16 cellular contexts compared by ENCODE assay signal in genomic region chr9:20579544-20580309, GRCh38. TPM values are rescaled to one million over a fixed set of nuclear protein-coding genes. Genes with fewer than 3 reads are reported as not detected.
DNase-seq lines count a peak whose midpoint lies in the region; ATAC-seq, FAIRE-seq and TF ChIP-seq lines count a peak whose summit lies in the region.
"Had no signal": no experiment of that assay in that cellular context is flagged by ENCODE, and none has a peak within 500 bp of the region (broad histone marks: within the 10 kb centered on the region; RNA-seq: fewer than 3 reads in every experiment).

No MANE protein-coding gene starts in this region.

- 0 out of 2 replicates have a peak overlapping the region, but pooled peaks have one; percentile 11 for H3K4me2 ChIP-seq in GM12878 (ENCODE audit: control insufficient read depth, insufficient read depth)
- H3K4me2 ChIP-seq: A549 had no signal

- peaks cover 14% of the 10 kb centered on the region for H3K9me3 Mint-ChIP-seq in activated CD4-positive, alpha-beta T cell treated with anti-CD3 and anti-CD28 coated beads for 36 hours (ENCODE audit: low read depth)
- peaks cover 26% of the 10 kb centered on the region for H3K9me3 Mint-ChIP-seq in activated CD4-positive, alpha-beta T cell treated with anti-CD3 and anti-CD28 coated beads, Interleukin-2, amount 10 ng/mL, durations not matched to agents 7 days and 5 days
- H3K9me3 Mint-ChIP-seq in stimulated activated effector memory CD8-positive, alpha-beta T cell treated with anti-CD3 and anti-CD28 coated beads, Interleukin-12 subunit alpha, Interleukin-12 subunit beta, amount 100 ng/mL, for 72 hours: no peaks in the 10 kb centered on the region

- no peak overlapping the region for H2AFZ ChIP-seq in GM12878 (ENCODE audit: control insufficient read depth, low read depth, low read length)

- no peaks in the 10 kb centered on the region for H3K27me3 ChIP-seq in GM12878 (replicated peaks in 1 of 2; ENCODE audit: control insufficient read depth in 2 of 2, insufficient read depth in 2 of 2, low read length in 1 of 2)
- H3K27me3 ChIP-seq: SJCRH30 had no signal

- DNase-seq in activated CD4-positive, alpha-beta T cell treated with anti-CD3 and anti-CD28 coated beads for 36 hours: no peak
- no peak for DNase-seq in activated CD4-positive, alpha-beta T cell treated with anti-CD3 and anti-CD28 coated beads, Interleukin-2, amount 10 ng/mL, durations not matched to agents 7 days and 5 days
- no peak for DNase-seq in GM12878 (ENCODE audit: low read depth, low spot score)
- DNase-seq in stimulated activated effector memory CD8-positive, alpha-beta T cell treated with anti-CD3 and anti-CD28 coated beads, Interleukin-12 subunit alpha, Interleukin-12 subunit beta, amount 100 ng/mL, for 72 hours (ENCODE audit: low spot score in 2 of 2): no peak
- no peak for DNase-seq in NCI-H1436 treated with DMSO at 0.1 percent for 48 hours (lab: John Stamatoyannopoulos, UW)
- DNase-seq in Right ventricle myocardium inferior (ENCODE audit: missing footprints): no peak
- no peak for DNase-seq in kidney glomerular epithelial cell (lab: John Stamatoyannopoulos, UW)
- DNase-seq: dermis blood vessel endothelial cell, MM.1S, NCI-H2171 treated with DMSO at 0.1 percent for 48 hours, SJCRH30, WERI-Rb-1 had no signal

- no peak for TF ChIP-seq EP300 in GM12878 (IDR thresholded peaks at IDR 0.05; ENCODE audit: borderline replicate concordance in 1 of 2, control insufficient read depth in 1 of 2, low read depth in 2 of 2, low read length in 2 of 2)

- H3K79me2 ChIP-seq in GM12878 (ENCODE audit: control insufficient read depth, insufficient read depth, low read length): peaks cover 19% of the 10 kb centered on the region

- H3K36me3 ChIP-seq in GM12878 (ENCODE audit: control insufficient read depth in 2 of 2, insufficient read depth in 2 of 2, low read length in 1 of 2): no peaks in the 10 kb centered on the region
- H3K36me3 ChIP-seq: SJCRH30, WERI-Rb-1 had no signal

- BruUV-seq in GM12878 (replicated peaks; lab: Mats Ljungman, UMichigan): no TSS peak

- no peak for TF ChIP-seq RAD21 in GM12878 (IDR thresholded peaks at IDR 0.05; ENCODE audit: insufficient read depth, low read depth, low read length)

- ATAC-seq in activated CD4-positive, alpha-beta T cell treated with anti-CD3 and anti-CD28 coated beads for 36 hours: peak; percentile 77
- ATAC-seq in HG03378 (IDR thresholded peaks at IDR 0.05; ENCODE audit: unreplicated experiment) (peak; percentile 38), GM12878 (peak; percentile 44), Right ventricle myocardium inferior (no peak)
- peak; percentile 71 for ATAC-seq in stimulated activated effector memory CD8-positive, alpha-beta T cell treated with anti-CD3 and anti-CD28 coated beads, Interleukin-12 subunit alpha, Interleukin-12 subunit beta, amount 100 ng/mL, for 72 hours
- ATAC-seq: A549, HCT116 had no signal

- CTCF ChIA-PET in activated CD4-positive, alpha-beta T cell treated with anti-CD3 and anti-CD28 coated beads for 36 hours (lab: Charles Lee): interaction anchor here (0.6 to 1.7 kb wide), 7 partner anchors 10 to 39 kb away, joined by 3 to 5 read pairs (median 3); no protein-coding TSS in a partner anchor
- CTCF ChIA-PET in activated CD4-positive, alpha-beta T cell treated with anti-CD3 and anti-CD28 coated beads, Interleukin-2, amount 10 ng/mL, durations not matched to agents 7 days and 5 days (lab: Charles Lee): interaction anchor here (0.9 to 1.3 kb wide), 2 partner anchors 104 to 268 kb away, joined by 3 read pairs; partner anchors contain the start of gene FOCAD
- CTCF ChIA-PET in GM12878 (lab: Yijun Ruan, JAX): interaction anchor here (0.6 to 1.7 kb wide), 6 partner anchors 11 to 45 kb away, joined by 3 to 9 read pairs (median 4); no protein-coding TSS in a partner anchor

- no peak for TF ChIP-seq POLR2A in GM12878 (IDR thresholded peaks at IDR 0.05; ENCODE audit: low read depth, low read length)

- no peaks in the 10 kb centered on the region for H3K27me3 Mint-ChIP-seq in activated CD4-positive, alpha-beta T cell treated with anti-CD3 and anti-CD28 coated beads for 36 hours
- H3K27me3 Mint-ChIP-seq in activated CD4-positive, alpha-beta T cell treated with anti-CD3 and anti-CD28 coated beads, Interleukin-2, amount 10 ng/mL, durations not matched to agents 7 days and 5 days: no peaks in the 10 kb centered on the region

- no peak overlapping the region for H3K27ac Mint-ChIP-seq in activated CD4-positive, alpha-beta T cell treated with anti-CD3 and anti-CD28 coated beads for 36 hours
- no peak overlapping the region for H3K27ac Mint-ChIP-seq in activated CD4-positive, alpha-beta T cell treated with anti-CD3 and anti-CD28 coated beads, Interleukin-2, amount 10 ng/mL, durations not matched to agents 7 days and 5 days
- H3K27ac Mint-ChIP-seq in stimulated activated effector memory CD8-positive, alpha-beta T cell treated with anti-CD3 and anti-CD28 coated beads, Interleukin-12 subunit alpha, Interleukin-12 subunit beta, amount 100 ng/mL, for 72 hours: no peak overlapping the region
- H3K27ac Mint-ChIP-seq: memory B cell had no signal

- H3K9ac ChIP-seq in GM12878 (ENCODE audit: control insufficient read depth, insufficient read depth, low read length): no peak overlapping the region

- SMC1A ChIA-PET in GM12878 (lab: Charles Lee; ENCODE audit: uncharacterized antibody, unreplicated experiment): interaction anchor here (1.0 to 2.4 kb wide), 21 partner anchors 10 to 362 kb away, joined by 3 to 12 read pairs (median 4); no protein-coding TSS in a partner anchor

- H3K4me3 ChIP-seq in GM12878: no peak overlapping the region
- H3K4me3 ChIP-seq: A549, SJCRH30 had no signal

- H3K9me3 ChIP-seq in GM12878 (replicated peaks; ENCODE audit: control insufficient read depth, insufficient read depth, low read length): peaks cover 5% of the 10 kb centered on the region
- H3K9me3 ChIP-seq: SJCRH30 had no signal

- no peaks in the 10 kb centered on the region for H4K20me1 ChIP-seq in GM12878 (ENCODE audit: control insufficient read depth, insufficient read depth)

- POLR2A ChIA-PET in activated CD4-positive, alpha-beta T cell treated with anti-CD3 and anti-CD28 coated beads for 36 hours (lab: Charles Lee): no interaction called here
- POLR2A ChIA-PET in activated CD4-positive, alpha-beta T cell treated with anti-CD3 and anti-CD28 coated beads, Interleukin-2, amount 10 ng/mL, durations not matched to agents 7 days and 5 days (lab: Charles Lee): no interaction called here
- POLR2A ChIA-PET in GM12878 (lab: Charles Lee): interaction anchor here (0.9 to 2.5 kb wide), 4 partner anchors 9 to 26 kb away, joined by 3 to 8 read pairs (median 6); no protein-coding TSS in a partner anchor

- H3K27ac ChIP-seq in GM12878 (ENCODE audit: control insufficient read depth, insufficient read depth): no peak overlapping the region
- H3K27ac ChIP-seq: A549, SJCRH30, WERI-Rb-1 had no signal

- intact Hi-C loops in activated CD4-positive, alpha-beta T cell treated with anti-CD3 and anti-CD28 coated beads for 36 hours (cut with DNase I, micrococcal nuclease): no loop called here
- intact Hi-C loops in GM12878 (cut with micrococcal nuclease; ENCODE audit: unreplicated experiment): loop anchor here (5.0 kb wide), 1 partner anchor 43 kb away; the partner anchor contains the start of gene MLLT3
- intact Hi-C loops in Right ventricle myocardium inferior (cut with DNase I): no loop called here

- in situ Hi-C loops in GM12878 (cut with MboI): no loop called here

- RAD21 ChIA-PET in GM12878 (lab: Charles Lee; ENCODE audit: unreplicated experiment): interaction anchor here (0.9 to 2.3 kb wide), 13 partner anchors 13 to 56 kb away, joined by 3 to 10 read pairs (median 5); partner anchors contain the start of gene MLLT3

- H3K4me1 ChIP-seq in GM12878 (ENCODE audit: control insufficient read depth, insufficient read depth, low read length): peaks cover 11% of the 10 kb centered on the region
- H3K4me1 ChIP-seq: A549, SJCRH30 had no signal

- peaks cover 61% of the 10 kb centered on the region for H3K4me1 Mint-ChIP-seq in activated CD4-positive, alpha-beta T cell treated with anti-CD3 and anti-CD28 coated beads for 36 hours
- H3K4me1 Mint-ChIP-seq in activated CD4-positive, alpha-beta T cell treated with anti-CD3 and anti-CD28 coated beads, Interleukin-2, amount 10 ng/mL, durations not matched to agents 7 days and 5 days: peaks cover 62% of the 10 kb centered on the region
- H3K4me1 Mint-ChIP-seq in stimulated activated effector memory CD8-positive, alpha-beta T cell treated with anti-CD3 and anti-CD28 coated beads, Interleukin-12 subunit alpha, Interleukin-12 subunit beta, amount 100 ng/mL, for 72 hours: peaks cover 62% of the 10 kb centered on the region
- H3K4me1 Mint-ChIP-seq: memory B cell had no signal

- no peak for TF ChIP-seq CTCF in GM12878 (IDR thresholded peaks at IDR 0.05 in 2 of 3, conservative IDR thresholded peaks at IDR 0.05 in 1 of 3; ENCODE audit: control insufficient read depth in 2 of 3, extremely low read depth in 1 of 3, insufficient read depth in 1 of 3, low read depth in 3 of 3, low read length in 3 of 3)

- no peak overlapping the region for H3K4me3 Mint-ChIP-seq in activated CD4-positive, alpha-beta T cell treated with anti-CD3 and anti-CD28 coated beads for 36 hours
- H3K4me3 Mint-ChIP-seq in activated CD4-positive, alpha-beta T cell treated with anti-CD3 and anti-CD28 coated beads, Interleukin-2, amount 10 ng/mL, durations not matched to agents 7 days and 5 days: no peak overlapping the region
- H3K4me3 Mint-ChIP-seq in stimulated activated effector memory CD8-positive, alpha-beta T cell treated with anti-CD3 and anti-CD28 coated beads, Interleukin-12 subunit alpha, Interleukin-12 subunit beta, amount 100 ng/mL, for 72 hours: no peak overlapping the region
- H3K4me3 Mint-ChIP-seq: memory B cell had no signal

- peak; percentile 31 for FAIRE-seq in GM12878 (lab: Jason Lieb, UNC)
- FAIRE-seq: A549 had no signal

- H3K36me3 Mint-ChIP-seq in activated CD4-positive, alpha-beta T cell treated with anti-CD3 and anti-CD28 coated beads for 36 hours (ENCODE audit: low read depth): peaks cover 39% of the 10 kb centered on the region
- peaks cover 69% of the 10 kb centered on the region for H3K36me3 Mint-ChIP-seq in activated CD4-positive, alpha-beta T cell treated with anti-CD3 and anti-CD28 coated beads, Interleukin-2, amount 10 ng/mL, durations not matched to agents 7 days and 5 days (ENCODE audit: low read depth)
- H3K36me3 Mint-ChIP-seq in stimulated activated effector memory CD8-positive, alpha-beta T cell treated with anti-CD3 and anti-CD28 coated beads, Interleukin-12 subunit alpha, Interleukin-12 subunit beta, amount 100 ng/mL, for 72 hours: no peaks in the 10 kb centered on the region

- WGBS in GM12878 (ENCODE audit: insufficient coverage, insufficient replicate concordance, low lambda C conversion rate, missing lambda C conversion rate): 92% methylated on average over 2 of the region's 2 CpGs

RNA-seq across cellular contexts. Expression of gene MLLT3, which starts 42.6 kb away (rescaled TPM):
- total RNA-seq in activated CD4-positive, alpha-beta T cell treated with anti-CD3 and anti-CD28 coated beads for 36 hours: 10 to 100 TPM; 42.5 to 49.2 TPM
- total RNA-seq in activated CD4-positive, alpha-beta T cell treated with anti-CD3 and anti-CD28 coated beads, Interleukin-2, amount 10 ng/mL, durations not matched to agents 7 days and 5 days: 10 to 100 TPM; 70.2 to 74.7 TPM
- 73.4 and 76.3 TPM in 2 replicates for total RNA-seq in GM12878 (2013; cell fraction: nucleolus; rRNA removed)
- total RNA-seq in GM12878 (2014; rRNA removed) (29.4 and 38.2 TPM in 2 replicates), GM12878 (2014; rRNA removed; fragmentation: Illumina TruSeq; extraction: Trizol) (46.7 and 47.4 TPM in 2 replicates), GM12878 (2021) (38.4 and 40.7 TPM in 2 replicates), Right ventricle myocardium inferior (14.6 TPM)
- 36.8 TPM for polyA plus RNA-seq in GM12878 (2011; ENCODE audit: low read depth)
- polyA plus RNA-seq in GM12878 (2011; rRNA removed) (72.3 and 124 TPM in 2 replicates), GM12878 (2014; fragmentation: Illumina TruSeq; extraction: Trizol) (36.7 and 57.0 TPM in 2 replicates), GM12878 (2014; fragmentation: Nextera tagmentation; extraction: Ambion mirVana) (10 to 100 TPM; 32.9 to 37.9 TPM), GM12878 (2014; rRNA removed) (26.4 and 34.5 TPM in 2 replicates), GM12878 (2016; fragmentation: Nextera tagmentation; extraction: Ambion mirVana) (10 to 100 TPM; 17.7 to 20.3 TPM)
- 29.1 and 32.0 TPM in 2 replicates for polyA plus RNA-seq in GM12878 (2011; cell fraction: cytosol; rRNA removed)
- polyA plus RNA-seq in GM12878 (2011; cell fraction: nucleus; rRNA removed): 19.6 and 29.5 TPM in 2 replicates
- 34.3 and 48.6 TPM in 2 replicates for polyA plus RNA-seq in GM12878 (2012)
- 53.1 and 108 TPM in 2 replicates for polyA minus RNA-seq in GM12878 (2011; rRNA and poly(A)+ RNA removed)
- polyA minus RNA-seq in GM12878 (2011; cell fraction: cytosol; rRNA and poly(A)+ RNA removed): 22.1 and 24.3 TPM in 2 replicates
- 33.1 and 36.6 TPM in 2 replicates for polyA minus RNA-seq in GM12878 (2011; cell fraction: nucleus; rRNA and poly(A)+ RNA removed)
